ENCODE assay signal across 9 cellular contexts in genomic region chr20:219290-220115, GRCh38. TPM values are rescaled to one million over a fixed set of nuclear protein-coding genes. Genes with fewer than 3 reads are reported as not detected.
A peak's percentile ranks its signal among the peaks of the same experiment; 100 is the strongest.
DNase-seq lines count a peak whose midpoint lies in the region; ATAC-seq, FAIRE-seq and TF ChIP-seq lines count a peak whose summit lies in the region.
"Had no signal": no experiment of that assay in that cellular context is flagged by ENCODE, and none has a peak within 500 bp of the region (broad histone marks: within the 10 kb centered on the region; RNA-seq: fewer than 3 reads in every experiment).

No MANE protein-coding gene starts in this region.

- intact Hi-C loops in PC-9 (cut with micrococcal nuclease; ENCODE audit: unreplicated experiment) (no loop called here), left cardiac atrium (cut with DNase I) (no loop called here)

- POLR2A ChIA-PET in PC-9 (lab: Charles Lee; ENCODE audit: unreplicated experiment) = no interaction called here

- no peak overlapping the region for H2AFZ ChIP-seq in PC-9

- H3K79me2 ChIP-seq in PC-9 (ENCODE audit: low read depth) = no peaks in the 10 kb centered on the region

- no peaks in the 10 kb centered on the region for H3K4me1 ChIP-seq in PC-9 (replicated peaks; ENCODE audit: insufficient read depth)
- H3K4me1 ChIP-seq: adrenal gland had no signal

- DNase-seq in AG09309 (ENCODE audit: low read depth) (no peak), H54 (ENCODE audit: insufficient read length, low spot score) (peak; percentile 15), PC-9 (no peak), left cardiac atrium (no peak), occipital lobe (lab: John Stamatoyannopoulos, UW) (no peak), GOT3 (lab: John Stamatoyannopoulos, UW) (no peak)

- H3K27me3 ChIP-seq in PC-9 (ENCODE audit: insufficient read depth, low read depth) = peaks cover 11% of the 10 kb centered on the region; the same call in 1 of the 2 replicates

- no peak overlapping the region for H3K27ac ChIP-seq in PC-9
- H3K27ac ChIP-seq: adrenal gland had no signal

- no peaks in the 10 kb centered on the region for H3K36me3 ChIP-seq in PC-9 (ENCODE audit: low read depth)
- H3K36me3 ChIP-seq: adrenal gland had no signal

- ATAC-seq in left cardiac atrium (peak; percentile 35 to 72), HG03520 (IDR thresholded peaks at IDR 0.05; ENCODE audit: unreplicated experiment) (no peak), GM18907 (IDR thresholded peaks at IDR 0.05; ENCODE audit: unreplicated experiment) (no peak)

- TF ChIP-seq POLR2A in H54 (IDR thresholded peaks at IDR 0.05; ENCODE audit: low read depth, low read length) = no peak

- H3K4me2 ChIP-seq in PC-9 = no peak overlapping the region

- BruUV-seq in PC-9 (replicated peaks; lab: Mats Ljungman, UMichigan) = no TSS peak

- TF ChIP-seq CTCF in AG09309 (IDR thresholded peaks at IDR 0.05; ENCODE audit: control insufficient read depth, insufficient read depth, low read depth, low read length, missing control alignments) (peak; percentile 38), PC-9 (conservative IDR thresholded peaks at IDR 0.05) (peak; percentile 54; the same call in 1 of the 2 replicates)

- no peaks in the 10 kb centered on the region for H3K9me3 ChIP-seq in PC-9 (ENCODE audit: insufficient read depth, low read depth)
- H3K9me3 ChIP-seq: adrenal gland had no signal

- no peaks in the 10 kb centered on the region for H4K20me1 ChIP-seq in PC-9 (ENCODE audit: insufficient read depth)

- CTCF ChIA-PET in PC-9 (lab: Charles Lee) = interaction anchor here (0.8 kb wide), 1 partner anchor 44 kb away, joined by 3 read pairs; no protein-coding TSS in a partner anchor

- H3F3A ChIP-seq in PC-9 (ENCODE audit: insufficient read depth, low read depth) = no peaks in the 10 kb centered on the region

- peak; percentile 85 for FAIRE-seq in H54 (lab: Jason Lieb, UNC)

- no peak overlapping the region for H3K4me3 ChIP-seq in AG09309 (ENCODE audit: control insufficient read depth, low read depth, low read length)
- no peak overlapping the region for H3K4me3 ChIP-seq in PC-9
- H3K4me3 ChIP-seq: adrenal gland had no signal

- H3K9me2 ChIP-seq in PC-9 (ENCODE audit: insufficient read depth) = no peaks in the 10 kb centered on the region

RNA-seq across cellular contexts. Expression of gene DEFB129, which starts 7.6 kb away (rescaled TPM):
- total RNA-seq in PC-9 (2021) = not detected in 2 replicates
- total RNA-seq in left cardiac atrium = not detected
- total RNA-seq in occipital lobe = not detected
- total RNA-seq: adrenal gland had no signal

RNA-seq across cellular contexts. Expression of gene DEFB128, which starts 30.0 kb away (rescaled TPM):
- not detected in 2 replicates for total RNA-seq in PC-9 (2021)
- total RNA-seq in left cardiac atrium = not detected
- total RNA-seq in occipital lobe = not detected
- total RNA-seq: adrenal gland had no signal

RNA-seq across cellular contexts. Expression of gene DEFB132, which starts 38.0 kb away (rescaled TPM):
- not detected in 2 replicates for total RNA-seq in PC-9 (2021)
- under 1 TPM in 1 of 2 donors, not detected in 1; 0.32 TPM for total RNA-seq in left cardiac atrium
- total RNA-seq in occipital lobe = not detected
- total RNA-seq: adrenal gland had no signal

Comparison
In these comparisons a context has a peak if more than half of its experiments do, and no peak if none do; other contexts are left out.
1. ATAC-seq: peak in left cardiac atrium (2 of 2); none in HG03520 (single experiment) and GM18907 (single experiment).